In genomic region chr2:8487461-8487932, GRCh38 we compare ENCODE assay signal across 8 cellular contexts.
DNase-seq lines count a peak whose midpoint lies in the region; ATAC-seq and TF ChIP-seq lines count a peak whose summit lies in the region.

No MANE protein-coding gene starts in this region.

- peaks cover 11% of the 10 kb centered on the region for H3K36me3 ChIP-seq in OCI-LY3 (replicated peaks; ENCODE audit: low read depth, low read length)

- no peak for TF ChIP-seq CTCF in OCI-LY3 (IDR thresholded peaks at IDR 0.05; ENCODE audit: low read depth, low read length)

- peaks cover 20% of the 10 kb centered on the region for H3K79me2 ChIP-seq in OCI-LY3 (ENCODE audit: low read length)

- DNase-seq in ELF-1 (ENCODE audit: low read depth, low spot score) = peak; percentile 72
- DNase-seq in left lobe of liver (ENCODE audit: low spot score) = peak; percentile 40
- no peak for DNase-seq in AG08395 (ENCODE audit: low spot score)
- DNase-seq in NCI-H226 = no peak
- no peak for DNase-seq in DMS 273 (lab: John Stamatoyannopoulos, UW; ENCODE audit: unreplicated experiment)
- no peak for DNase-seq in activated CD4-positive, alpha-beta T cell treated with anti-CD3 and anti-CD28 coated beads, Interleukin-2, amount 50 U/mL, for 4 hours

- H3K27me3 ChIP-seq in OCI-LY3 (ENCODE audit: low read depth, low read length) = no peaks in the 10 kb centered on the region

- peak overlapping the region; percentile 95 for H3K27ac ChIP-seq in OCI-LY3 (ENCODE audit: low read length)

- ATAC-seq in GM21717 (IDR thresholded peaks at IDR 0.05; ENCODE audit: unreplicated experiment) (peak; percentile 20), left lobe of liver (peak; percentile 12)

- H3K4me1 ChIP-seq in OCI-LY3 (ENCODE audit: low read length) = peaks cover 83% of the 10 kb centered on the region

- H4K20me1 ChIP-seq in OCI-LY3 (ENCODE audit: insufficient read depth, low read length) = no peaks in the 10 kb centered on the region

- H3K9me3 ChIP-seq in OCI-LY3 (ENCODE audit: insufficient read depth, low read length) = no peaks in the 10 kb centered on the region

- H3K4me3 ChIP-seq in OCI-LY3 (ENCODE audit: low read length) = peak overlapping the region; percentile 71

- peak overlapping the region; percentile 84 for H3K9ac ChIP-seq in OCI-LY3 (ENCODE audit: low read length)

- H3K4me2 ChIP-seq in OCI-LY3 (ENCODE audit: low read length) = peak overlapping the region; percentile 96

- no peak overlapping the region for H2AFZ ChIP-seq in OCI-LY3 (ENCODE audit: low read depth, low read length)

Comparison
In these comparisons a context has a peak if more than half of its experiments do, and no peak if none do; other contexts are left out.
1. DNase-seq: peak in ELF-1 (single experiment) and left lobe of liver (single experiment); none in AG08395 (single experiment), NCI-H226 (single experiment), DMS 273 (single experiment) and activated CD4-positive, alpha-beta T cell treated with anti-CD3 and anti-CD28 coated beads, Interleukin-2, amount 50 U/mL, for 4 hours (0 of 2).